10 cellular contexts compared by ENCODE assay signal in the genomic region with DNA sequence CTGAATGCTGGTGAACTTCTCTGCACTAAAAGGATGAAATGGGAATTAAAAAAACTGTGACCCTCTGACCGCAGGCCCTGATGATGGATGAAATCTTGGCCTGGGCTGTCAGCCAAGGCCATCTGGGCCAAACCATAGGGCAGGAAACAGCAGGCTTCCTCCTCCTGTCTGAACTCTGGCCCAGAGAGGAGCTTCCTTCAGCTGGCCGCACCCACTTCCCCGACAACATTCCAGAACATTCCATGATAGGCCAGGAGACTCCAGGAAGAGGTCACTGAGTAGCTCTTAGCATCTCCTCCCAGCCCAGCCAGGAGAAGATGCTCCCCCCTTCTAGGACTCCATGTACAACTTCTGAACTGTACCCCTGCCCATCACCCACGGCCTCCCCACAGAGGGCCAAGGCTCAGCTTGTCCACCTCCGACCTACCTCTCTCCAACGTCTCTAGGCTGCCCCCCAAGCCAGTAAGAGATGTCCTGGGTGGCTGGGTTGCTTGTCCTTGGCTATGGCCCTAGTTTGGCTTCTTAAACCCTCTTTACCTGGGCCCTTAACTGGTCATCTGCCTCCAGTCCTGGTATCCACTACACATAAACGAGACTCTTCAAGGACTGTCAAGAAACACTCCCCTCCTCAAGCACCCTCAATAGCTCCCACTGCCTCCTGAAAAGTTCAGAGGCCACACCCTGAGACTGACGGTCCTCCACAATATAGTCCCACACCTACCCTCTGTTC. TPM values are rescaled to one million over a fixed set of nuclear protein-coding genes. Genes with fewer than 3 reads are reported as not detected.
A peak's percentile ranks its signal among the peaks of the same experiment; 100 is the strongest.
DNase-seq lines count a peak whose midpoint lies in the region; ATAC-seq, FAIRE-seq and TF ChIP-seq lines count a peak whose summit lies in the region.
"Had no signal": no experiment of that assay in that cellular context is flagged by ENCODE, and none has a peak within 500 bp of the region (broad histone marks: within the 10 kb centered on the region; RNA-seq: fewer than 3 reads in every experiment).

No MANE protein-coding gene starts in this region.

- H3K4me3 Mint-ChIP-seq in CD4-positive, alpha-beta memory T cell, result peak overlapping the region in 1 of 8 donors; percentile 14

- H3K9me1 ChIP-seq in endothelial cell of umbilical vein (replicated peaks; ENCODE audit: control insufficient read depth, extremely low read depth, insufficient read depth, low read length), result no peaks in the 10 kb centered on the region

- POLR2A ChIA-PET in endothelial cell of umbilical vein (lab: Charles Lee), result interaction anchor here (1.0 kb wide), 1 partner anchor 17 kb away, joined by 3 read pairs; no protein-coding TSS in a partner anchor
- POLR2A ChIA-PET in CD4-positive, alpha-beta memory T cell (lab: Charles Lee; ENCODE audit: partially characterized antibody), result no interaction called here

- H2AFZ ChIP-seq in ACC112 (ENCODE audit: low read length, unreplicated experiment) (no peak overlapping the region), endothelial cell of umbilical vein (ENCODE audit: low read depth, low read length) (no peak overlapping the region)

- H3K9ac ChIP-seq in endothelial cell of umbilical vein (replicated peaks; ENCODE audit: extremely low read depth, insufficient read depth, low read length), result no peak overlapping the region

- ATAC-seq in HG02763 (IDR thresholded peaks at IDR 0.05; ENCODE audit: unreplicated experiment), result no peak

- no peaks in the 10 kb centered on the region for H4K20me1 ChIP-seq in endothelial cell of umbilical vein (replicated peaks; ENCODE audit: control insufficient read depth, extremely low read depth, insufficient read depth, low read length)

- H3K4me1 Mint-ChIP-seq in CD4-positive, alpha-beta memory T cell, result peaks cover 0 to 1% (median 0%) of the 10 kb centered on the region in 4 donors

- H3K9me3 ChIP-seq in MG63 (no peaks in the 10 kb centered on the region), endothelial cell of umbilical vein (replicated peaks; ENCODE audit: control insufficient read depth, insufficient read depth, low read length) (no peaks in the 10 kb centered on the region)
- no peaks in the 10 kb centered on the region for H3K9me3 ChIP-seq in CD4-positive, alpha-beta memory T cell (ENCODE audit: control insufficient read depth in 1 of 2, low read length in 2 of 2)

- intact Hi-C loops in endothelial cell of umbilical vein (cut with micrococcal nuclease), result loop anchor here (1.0 kb wide), 1 partner anchor 17 kb away; no protein-coding TSS in a partner anchor
- intact Hi-C loops in CD4-positive, alpha-beta memory T cell (cut with micrococcal nuclease), result no loop called here

- no TSS peak for BruUV-seq in endothelial cell of umbilical vein (replicated peaks; lab: Mats Ljungman, UMichigan)

- no peaks in the 10 kb centered on the region for H3K27me3 Mint-ChIP-seq in CD4-positive, alpha-beta memory T cell

- peak; percentile 90 for TF ChIP-seq POLR2A in endothelial cell of umbilical vein (IDR thresholded peaks at IDR 0.05; ENCODE audit: low read depth, low read length)

- H3K79me2 ChIP-seq in ACC112 (ENCODE audit: control insufficient read depth, insufficient read depth, low read length, unreplicated experiment), result no peaks in the 10 kb centered on the region
- H3K79me2 ChIP-seq in endothelial cell of umbilical vein (ENCODE audit: control insufficient read depth, insufficient read depth, low read length), result no peaks in the 10 kb centered on the region

- peak overlapping the region; percentile 3 for H3K4me2 ChIP-seq in endothelial cell of umbilical vein (ENCODE audit: insufficient read depth, low read length)

- peak overlapping the region in 1 of 7 donors; percentile 49 for H3K27ac Mint-ChIP-seq in CD4-positive, alpha-beta memory T cell

- H3K36me3 ChIP-seq in ACC112 (ENCODE audit: insufficient read depth, low read length) (no peaks in the 10 kb centered on the region), MG63 (no peaks in the 10 kb centered on the region), endothelial cell of umbilical vein (ENCODE audit: control insufficient read depth in 2 of 2, extremely low read depth in 1 of 2, insufficient read depth in 2 of 2, low read length in 2 of 2) (no peaks in the 10 kb centered on the region)
- no peaks in the 10 kb centered on the region for H3K36me3 ChIP-seq in CD4-positive, alpha-beta memory T cell (ENCODE audit: insufficient read depth, low read length)

- TF ChIP-seq CTCF in endothelial cell of umbilical vein (IDR thresholded peaks at IDR 0.05; ENCODE audit: extremely low read depth in 1 of 2, insufficient read depth in 1 of 2, low read depth in 1 of 2, low read length in 2 of 2), result no peak

- H3K27me3 ChIP-seq in ACC112 (ENCODE audit: insufficient read depth, low read length) (no peaks in the 10 kb centered on the region), MG63 (no peaks in the 10 kb centered on the region), endothelial cell of umbilical vein (ENCODE audit: control insufficient read depth in 2 of 2, insufficient read depth in 2 of 2, low read length in 2 of 2) (no peaks in the 10 kb centered on the region)
- H3K27me3 ChIP-seq in CD4-positive, alpha-beta memory T cell (ENCODE audit: insufficient read depth, low read length), result no peaks in the 10 kb centered on the region

- CTCF ChIA-PET in endothelial cell of umbilical vein (lab: Charles Lee), result interaction anchor here (0.7 to 2.4 kb wide), 11 partner anchors 12 to 350 kb away, joined by 3 to 9 read pairs (median 4); no protein-coding TSS in a partner anchor
- CTCF ChIA-PET in CD4-positive, alpha-beta memory T cell (lab: Charles Lee; ENCODE audit: partially characterized antibody), result no interaction called here

- peak; percentile 73 for DNase-seq in MG63
- peak; percentile 95 for DNase-seq in endothelial cell of umbilical vein (ENCODE audit: low read depth, low spot score)
- DNase-seq in midbrain (lab: John Stamatoyannopoulos, UW), result peak; percentile 59
- no peak for DNase-seq in stimulated activated CD4-positive, alpha-beta T cell treated with anti-CD3 and anti-CD28 coated beads, Interleukin-15, amount 100 ng/mL, for 24 hours
- no peak for DNase-seq in stimulated activated CD4-positive, alpha-beta T cell treated with anti-CD3 and anti-CD28 coated beads, Interleukin-2, amount 100 ng/mL, for 24 hours
- DNase-seq in CD4-positive, alpha-beta memory T cell, result no peak

- dilution Hi-C loops in endothelial cell of umbilical vein (cut with MboI; ENCODE audit: extremely low pct_ligation_motif_present, low sequenced_read_pairs), result no loop called here

- H3K27ac ChIP-seq in ACC112 (ENCODE audit: low read depth, low read length) (no peak overlapping the region), endothelial cell of umbilical vein (ENCODE audit: insufficient read depth, low read depth, low read length) (peak overlapping the region; percentile 62)
- no peak overlapping the region for H3K27ac ChIP-seq in CD4-positive, alpha-beta memory T cell (ENCODE audit: low read depth, low read length)

- H3K9me3 Mint-ChIP-seq in CD4-positive, alpha-beta memory T cell, result peaks cover 0 to 2% (median 0%) of the 10 kb centered on the region in 8 donors

- H3K36me3 Mint-ChIP-seq in CD4-positive, alpha-beta memory T cell, result no peaks in the 10 kb centered on the region

- H3K4me3 ChIP-seq in ACC112 (ENCODE audit: low read depth, low read length), result peak overlapping the region; percentile 5; the same call in 1 of the 2 replicates
- no peak overlapping the region for H3K4me3 ChIP-seq in MG63
- H3K4me3 ChIP-seq in endothelial cell of umbilical vein (replicated peaks in 1 of 3; ENCODE audit: insufficient read depth in 1 of 3, low read depth in 1 of 3, low read length in 3 of 3), result no peak overlapping the region
- no peak overlapping the region for H3K4me3 ChIP-seq in CD4-positive, alpha-beta memory T cell (ENCODE audit: low read length in 2 of 2)

- H3K4me1 ChIP-seq in ACC112 (ENCODE audit: control insufficient read depth, insufficient read depth, low read length, unreplicated experiment) (peaks cover 9% of the 10 kb centered on the region), endothelial cell of umbilical vein (ENCODE audit: control insufficient read depth, extremely low read depth, insufficient read depth, low read length) (peaks cover 51% of the 10 kb centered on the region)
- H3K4me1 ChIP-seq in CD4-positive, alpha-beta memory T cell (ENCODE audit: insufficient read depth, low read length), result no peaks in the 10 kb centered on the region

- peak; percentile 98 for FAIRE-seq in endothelial cell of umbilical vein (lab: Jason Lieb, UNC)
- FAIRE-seq: D721Med, endometrium had no signal

TF ChIP-seq in endothelial cell of umbilical vein, 7 proteins besides CTCF, POLR2A, EP300 and RAD21:
- TF ChIP-seq, protein P1, sequence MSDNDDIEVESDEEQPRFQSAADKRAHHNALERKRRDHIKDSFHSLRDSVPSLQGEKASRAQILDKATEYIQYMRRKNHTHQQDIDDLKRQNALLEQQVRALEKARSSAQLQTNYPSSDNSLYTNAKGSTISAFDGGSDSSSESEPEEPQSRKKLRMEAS (IDR thresholded peaks at IDR 0.05; ENCODE audit: insufficient read depth, insufficient read length), result no peak
- TF ChIP-seq FOS (IDR thresholded peaks at IDR 0.05; ENCODE audit: borderline replicate concordance, insufficient read depth, low read length), result peak; percentile 26
- no peak for TF ChIP-seq JUN (IDR thresholded peaks at IDR 0.05; ENCODE audit: borderline replicate concordance, insufficient read depth, insufficient read length, low read depth)
- peak; percentile 99 for TF ChIP-seq POLR2AphosphoS5 (IDR thresholded peaks at IDR 0.05; ENCODE audit: insufficient read depth, low read depth, low read length)
- no peak for TF ChIP-seq MYC (IDR thresholded peaks at IDR 0.05; ENCODE audit: low read depth, low read length)
- TF ChIP-seq GATA2 (IDR thresholded peaks at IDR 0.05; ENCODE audit: insufficient read depth, insufficient read length, low read depth, low read length), result peak; percentile 56
TF ChIP-seq in endothelial cell of umbilical vein: peak in this region for 3.

RNA-seq across cellular contexts. Expression of a gene that starts 1.7 kb away (rescaled TPM):
- 0.64 and 2.3 TPM in 2 replicates for total RNA-seq in MG63 (2014; rRNA removed; shearing (Covaris generic); ENCODE audit: low replicate concordance)
- total RNA-seq in endothelial cell of umbilical vein, result 4.4 and 7.0 TPM in 2 replicates
- 4.1 and 5.6 TPM in 2 replicates for polyA plus RNA-seq in endothelial cell of umbilical vein
- polyA plus RNA-seq in endothelial cell of umbilical vein (2011; cell fraction: cytosol; rRNA removed), result 2.9 and 5.4 TPM in 2 replicates
- polyA plus RNA-seq in endothelial cell of umbilical vein (2011; cell fraction: nucleus; rRNA removed), result 4.1 and 4.7 TPM in 2 replicates
- 5.5 and 10.8 TPM in 2 replicates for polyA plus RNA-seq in endothelial cell of umbilical vein (2012)
- 4.8 and 9.4 TPM in 2 replicates for polyA minus RNA-seq in endothelial cell of umbilical vein
- 2.9 TPM for polyA minus RNA-seq in endothelial cell of umbilical vein (2011; cell fraction: cytosol; rRNA and poly(A)+ RNA removed)
- polyA minus RNA-seq in endothelial cell of umbilical vein (2011; cell fraction: nucleus; rRNA and poly(A)+ RNA removed), result 4.8 TPM in 2 replicates
- 1 to 10 TPM; 4.4 to 5.9 TPM for total RNA-seq in CD4-positive, alpha-beta memory T cell
- 1 to 10 TPM; 1.7 to 3.5 TPM for polyA plus RNA-seq in CD4-positive, alpha-beta memory T cell

Comparison
In these comparisons a context has a peak if more than half of its experiments do, and no peak if none do; other contexts are left out.
1. DNase-seq: peak in MG63 (single experiment), endothelial cell of umbilical vein (single experiment) and midbrain (single experiment); none in stimulated activated CD4-positive, alpha-beta T cell treated with anti-CD3 and anti-CD28 coated beads, Interleukin-15, amount 100 ng/mL, for 24 hours (single experiment), stimulated activated CD4-positive, alpha-beta T cell treated with anti-CD3 and anti-CD28 coated beads, Interleukin-2, amount 100 ng/mL, for 24 hours (0 of 2) and CD4-positive, alpha-beta memory T cell (0 of 5).